ENCODE assay signal across 1 cellular context in genomic region chr3:34011171-34012101, GRCh38.
TF ChIP-seq lines count a peak whose summit lies in the region.

No MANE protein-coding gene starts in this region.

TF ChIP-seq in GM12878, 131 proteins besides CTCF, POLR2A, EP300 and RAD21 (continued from another document):
- TF ChIP-seq, protein P1, sequence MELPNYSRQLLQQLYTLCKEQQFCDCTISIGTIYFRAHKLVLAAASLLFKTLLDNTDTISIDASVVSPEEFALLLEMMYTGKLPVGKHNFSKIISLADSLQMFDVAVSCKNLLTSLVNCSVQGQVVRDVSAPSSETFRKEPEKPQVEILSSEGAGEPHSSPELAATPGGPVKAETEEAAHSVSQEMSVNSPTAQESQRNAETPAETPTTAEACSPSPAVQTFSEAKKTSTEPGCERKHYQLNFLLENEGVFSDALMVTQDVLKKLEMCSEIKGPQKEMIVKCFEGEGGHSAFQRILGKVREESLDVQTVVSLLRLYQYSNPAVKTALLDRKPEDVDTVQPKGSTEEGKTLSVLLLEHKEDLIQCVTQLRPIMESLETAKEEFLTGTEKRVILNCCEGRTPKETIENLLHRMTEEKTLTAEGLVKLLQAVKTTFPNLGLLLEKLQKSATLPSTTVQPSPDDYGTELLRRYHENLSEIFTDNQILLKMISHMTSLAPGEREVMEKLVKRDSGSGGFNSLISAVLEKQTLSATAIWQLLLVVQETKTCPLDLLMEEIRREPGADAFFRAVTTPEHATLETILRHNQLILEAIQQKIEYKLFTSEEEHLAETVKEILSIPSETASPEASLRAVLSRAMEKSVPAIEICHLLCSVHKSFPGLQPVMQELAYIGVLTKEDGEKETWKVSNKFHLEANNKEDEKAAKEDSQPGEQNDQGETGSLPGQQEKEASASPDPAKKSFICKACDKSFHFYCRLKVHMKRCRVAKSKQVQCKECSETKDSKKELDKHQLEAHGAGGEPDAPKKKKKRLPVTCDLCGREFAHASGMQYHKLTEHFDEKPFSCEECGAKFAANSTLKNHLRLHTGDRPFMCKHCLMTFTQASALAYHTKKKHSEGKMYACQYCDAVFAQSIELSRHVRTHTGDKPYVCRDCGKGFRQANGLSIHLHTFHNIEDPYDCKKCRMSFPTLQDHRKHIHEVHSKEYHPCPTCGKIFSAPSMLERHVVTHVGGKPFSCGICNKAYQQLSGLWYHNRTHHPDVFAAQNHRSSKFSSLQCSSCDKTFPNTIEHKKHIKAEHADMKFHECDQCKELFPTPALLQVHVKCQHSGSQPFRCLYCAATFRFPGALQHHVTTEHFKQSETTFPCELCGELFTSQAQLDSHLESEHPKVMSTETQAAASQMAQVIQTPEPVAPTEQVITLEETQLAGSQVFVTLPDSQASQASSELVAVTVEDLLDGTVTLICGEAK (IDR thresholded peaks at IDR 0.05; ENCODE audit: borderline replicate concordance): no peak
- TF ChIP-seq, protein P2, sequence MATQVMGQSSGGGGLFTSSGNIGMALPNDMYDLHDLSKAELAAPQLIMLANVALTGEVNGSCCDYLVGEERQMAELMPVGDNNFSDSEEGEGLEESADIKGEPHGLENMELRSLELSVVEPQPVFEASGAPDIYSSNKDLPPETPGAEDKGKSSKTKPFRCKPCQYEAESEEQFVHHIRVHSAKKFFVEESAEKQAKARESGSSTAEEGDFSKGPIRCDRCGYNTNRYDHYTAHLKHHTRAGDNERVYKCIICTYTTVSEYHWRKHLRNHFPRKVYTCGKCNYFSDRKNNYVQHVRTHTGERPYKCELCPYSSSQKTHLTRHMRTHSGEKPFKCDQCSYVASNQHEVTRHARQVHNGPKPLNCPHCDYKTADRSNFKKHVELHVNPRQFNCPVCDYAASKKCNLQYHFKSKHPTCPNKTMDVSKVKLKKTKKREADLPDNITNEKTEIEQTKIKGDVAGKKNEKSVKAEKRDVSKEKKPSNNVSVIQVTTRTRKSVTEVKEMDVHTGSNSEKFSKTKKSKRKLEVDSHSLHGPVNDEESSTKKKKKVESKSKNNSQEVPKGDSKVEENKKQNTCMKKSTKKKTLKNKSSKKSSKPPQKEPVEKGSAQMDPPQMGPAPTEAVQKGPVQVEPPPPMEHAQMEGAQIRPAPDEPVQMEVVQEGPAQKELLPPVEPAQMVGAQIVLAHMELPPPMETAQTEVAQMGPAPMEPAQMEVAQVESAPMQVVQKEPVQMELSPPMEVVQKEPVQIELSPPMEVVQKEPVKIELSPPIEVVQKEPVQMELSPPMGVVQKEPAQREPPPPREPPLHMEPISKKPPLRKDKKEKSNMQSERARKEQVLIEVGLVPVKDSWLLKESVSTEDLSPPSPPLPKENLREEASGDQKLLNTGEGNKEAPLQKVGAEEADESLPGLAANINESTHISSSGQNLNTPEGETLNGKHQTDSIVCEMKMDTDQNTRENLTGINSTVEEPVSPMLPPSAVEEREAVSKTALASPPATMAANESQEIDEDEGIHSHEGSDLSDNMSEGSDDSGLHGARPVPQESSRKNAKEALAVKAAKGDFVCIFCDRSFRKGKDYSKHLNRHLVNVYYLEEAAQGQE (IDR thresholded peaks at IDR 0.05; ENCODE audit: low read depth, low read length): no peak
